In the genomic region with DNA sequence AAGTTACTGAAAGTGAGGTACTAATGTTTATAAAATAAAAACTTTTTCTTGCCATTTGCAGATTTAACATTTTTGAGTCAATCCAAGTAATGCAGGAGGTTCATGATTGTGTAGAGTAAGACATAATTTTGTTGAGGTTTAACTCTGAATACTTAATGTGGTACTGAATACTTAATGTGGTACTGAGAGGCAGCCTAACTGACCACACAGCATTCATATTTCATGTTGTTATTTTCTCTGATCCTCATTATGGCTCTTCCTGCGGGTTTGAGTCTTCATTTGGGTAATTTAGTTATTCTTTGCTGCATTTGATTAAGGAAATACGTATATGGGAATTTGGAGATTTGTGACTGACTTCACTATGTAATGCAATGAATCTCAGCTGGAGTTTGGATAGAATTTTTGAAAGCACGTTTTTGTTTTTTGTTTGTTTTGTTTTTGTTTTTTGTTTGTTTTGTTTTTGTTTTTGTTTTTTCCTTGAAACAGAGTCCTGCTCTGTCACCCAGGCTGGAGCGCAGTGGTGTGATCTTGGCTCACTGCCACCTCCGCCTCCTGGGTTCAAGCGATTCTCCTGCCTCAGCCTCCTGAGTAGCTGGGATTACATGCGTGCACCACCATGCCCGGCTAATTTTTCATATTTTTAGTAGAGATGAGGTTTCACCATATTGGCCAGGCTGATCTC, we compare ENCODE assay signal across 16 cellular contexts. TPM values are rescaled to one million over a fixed set of nuclear protein-coding genes. Genes with fewer than 3 reads are reported as not detected.
DNase-seq lines count a peak whose midpoint lies in the region; ATAC-seq, FAIRE-seq and TF ChIP-seq lines count a peak whose summit lies in the region.
"Had no signal": no experiment of that assay in that cellular context is flagged by ENCODE, and none has a peak within 500 bp of the region (broad histone marks: within the 10 kb centered on the region; RNA-seq: fewer than 3 reads in every experiment).

No MANE protein-coding gene starts in this region.

- no peak for TF ChIP-seq RAD21 in K562 (CRISPR knock-in tag; conservative IDR thresholded peaks at IDR 0.05 in 1 of 2, IDR thresholded peaks at IDR 0.05 in 1 of 2)

- peaks cover 97% of the 10 kb centered on the region for H3K79me2 ChIP-seq in K562 (ENCODE audit: control insufficient read depth, insufficient read depth, low read length)
- H3K79me2 ChIP-seq in osteoblast (ENCODE audit: insufficient read depth, low read length), result peaks cover 94% of the 10 kb centered on the region

- H4K20me1 ChIP-seq in K562 (replicated peaks; ENCODE audit: control insufficient read depth, insufficient read depth, low read length), result peaks cover 38% of the 10 kb centered on the region
- peaks cover 40% of the 10 kb centered on the region for H4K20me1 ChIP-seq in osteoblast (ENCODE audit: insufficient read depth, low read length)

- no peak for DNase-seq in T-helper 1 cell
- no peak for DNase-seq in MG63
- DNase-seq in K562 (ENCODE audit: extremely low read depth in 1 of 4, low spot score in 3 of 4), result no peak
- DNase-seq in osteoblast (ENCODE audit: insufficient read length, low spot score, missing footprints), result no peak
- no peak for DNase-seq in upper lobe of left lung
- no peak for DNase-seq in NCI-H2029 (lab: John Stamatoyannopoulos, UW)
- no peak for DNase-seq in testis
- DNase-seq: 8988T; amygdala; effector memory CD4-positive, alpha-beta T cell; KBM-7; mucosa of descending colon; NCI-H2227 treated with DMSO at 0.1 percent for 48 hours; RPMI8226 had no signal

- peak overlapping the region; percentile 89 for H3K4me2 ChIP-seq in K562 (ENCODE audit: insufficient read depth, low read length)
- peak overlapping the region; percentile 52 for H3K4me2 ChIP-seq in osteoblast (ENCODE audit: insufficient read depth, low read length)

- no peak for FAIRE-seq in K562 (lab: Jason Lieb, UNC)

- no peak overlapping the region; the same call in 2 of the 3 replicates for H3K27ac ChIP-seq in K562 (ENCODE audit: extremely low read depth, low read depth, low read length)
- no peak overlapping the region for H3K27ac ChIP-seq in osteoblast (ENCODE audit: low read depth, low read length)
- no peak overlapping the region for H3K27ac ChIP-seq in upper lobe of left lung
- no peak overlapping the region for H3K27ac ChIP-seq in testis

- H3K4me3 Mint-ChIP-seq in T-helper 1 cell treated with Interleukin-12 subunit alpha and Interleukin-12 subunit beta and Interleukin-4 antibody, amounts not matched to agents 30 μg/mL and 1 μg/mL, for 36 hours, result peak overlapping the region; percentile 75

- intact Hi-C loops in K562 (cut with micrococcal nuclease), result loop anchor here (10.0 kb wide), 2 partner anchors 127 to 243 kb away; a partner anchor contains a TSS
- intact Hi-C loops in testis (cut with DNase I; ENCODE audit: low total_unique reads), result loop anchor here (10.0 kb wide), 1 partner anchor 127 kb away; no protein-coding TSS in a partner anchor

- peak overlapping the region in 1 of 2 experiments; percentile 90; a peak in 3 of 4 replicates for H3K9ac ChIP-seq in K562 (ENCODE audit: insufficient read depth in 1 of 2, low read depth in 2 of 2, low read length in 2 of 2)

- in situ Hi-C loops in K562 (cut with MboI), result no loop called here

- WGBS in K562 (ENCODE audit: insufficient coverage, low coverage, missing lambda C conversion rate), result 51% methylated on average over 8 of the region's 8 CpGs
- 80 to 83% methylated on average over 8 of the region's 8 CpGs for WGBS in upper lobe of left lung, 2 donors
- 67 to 73% methylated on average over 8 of the region's 8 CpGs for WGBS in testis, 2 donors

- no peaks in the 10 kb centered on the region for H3K9me1 ChIP-seq in K562 (ENCODE audit: control insufficient read depth, insufficient read depth, low read length)

- H3K27me3 ChIP-seq in MG63 (no peaks in the 10 kb centered on the region), K562 (ENCODE audit: control insufficient read depth in 2 of 2, insufficient read depth in 2 of 2, low read length in 2 of 2) (no peaks in the 10 kb centered on the region), osteoblast (ENCODE audit: insufficient read depth, low read length) (no peaks in the 10 kb centered on the region), upper lobe of left lung (no peaks in the 10 kb centered on the region), testis (no peaks in the 10 kb centered on the region)

- peak overlapping the region; percentile 12 for H3K27ac Mint-ChIP-seq in T-helper 1 cell treated with Interleukin-12 subunit alpha and Interleukin-12 subunit beta and Interleukin-4 antibody, amounts not matched to agents 30 μg/mL and 1 μg/mL, for 36 hours

- peaks cover 33% of the 10 kb centered on the region for H3K4me1 Mint-ChIP-seq in T-helper 1 cell treated with Interleukin-12 subunit alpha and Interleukin-12 subunit beta and Interleukin-4 antibody, amounts not matched to agents 30 μg/mL and 1 μg/mL, for 36 hours (ENCODE audit: low read depth)

- CTCF ChIA-PET in K562 (lab: Yijun Ruan, JAX; ENCODE audit: low intra/inter-chr PET ratio), result interaction anchor here (0.6 kb wide), 1 partner anchor 125 kb away, joined by 5 read pairs; no protein-coding TSS in a partner anchor

- no peaks in the 10 kb centered on the region for H3K27me3 Mint-ChIP-seq in T-helper 1 cell treated with Interleukin-12 subunit alpha and Interleukin-12 subunit beta and Interleukin-4 antibody, amounts not matched to agents 30 μg/mL and 1 μg/mL, for 36 hours (ENCODE audit: low read depth)

- no peak for ATAC-seq in K562
- no peak for ATAC-seq in upper lobe of left lung (ENCODE audit: low FRiP score in 2 of 2)
- ATAC-seq: mucosa of descending colon had no signal

- peaks cover 59% of the 10 kb centered on the region for H3K36me3 ChIP-seq in MG63
- H3K36me3 ChIP-seq in K562 (ENCODE audit: control insufficient read depth, insufficient read depth, low read length), result peaks cover 71% of the 10 kb centered on the region
- H3K36me3 ChIP-seq in osteoblast (ENCODE audit: insufficient read depth, low read length), result peaks cover 57% of the 10 kb centered on the region
- peaks cover 34 to 66% (median 43%) of the 10 kb centered on the region in 4 donors for H3K36me3 ChIP-seq in upper lobe of left lung
- no peaks in the 10 kb centered on the region for H3K36me3 ChIP-seq in testis (ENCODE audit: low read depth, missing control alignments)

- peaks cover 57% of the 10 kb centered on the region for H3K36me3 Mint-ChIP-seq in T-helper 1 cell treated with Interleukin-12 subunit alpha and Interleukin-12 subunit beta and Interleukin-4 antibody, amounts not matched to agents 30 μg/mL and 1 μg/mL, for 36 hours (ENCODE audit: low read depth)

- H2AFZ ChIP-seq in K562 (ENCODE audit: low read depth, low read length) (no peak overlapping the region), osteoblast (ENCODE audit: low read length) (no peak overlapping the region)

- BruUV-seq in K562 (replicated peaks; lab: Mats Ljungman, UMichigan), result no TSS peak

- H3K9me3 ChIP-seq in MG63 (no peaks in the 10 kb centered on the region), K562 (replicated peaks; ENCODE audit: control insufficient read depth, insufficient read depth, low read depth, low read length) (no peaks in the 10 kb centered on the region), osteoblast (ENCODE audit: low read depth, low read length) (no peaks in the 10 kb centered on the region), upper lobe of left lung (no peaks in the 10 kb centered on the region), testis (no peaks in the 10 kb centered on the region)
- H3K9me3 ChIP-seq: mucosa of descending colon had no signal

- H3K4me3 ChIP-seq in MG63, result peak overlapping the region; percentile 79
- peak overlapping the region; percentile 75; the same call in 1 of the 2 replicates for H3K4me3 ChIP-seq in K562
- peak overlapping the region; percentile 27 for H3K4me3 ChIP-seq in osteoblast (ENCODE audit: insufficient read depth, low read length)
- no peak overlapping the region for H3K4me3 ChIP-seq in upper lobe of left lung
- H3K4me3 ChIP-seq in testis, result no peak overlapping the region
- H3K4me3 ChIP-seq: mucosa of descending colon, smooth muscle cell had no signal

- peaks cover 2 to 6% of the 10 kb centered on the region in 2 experiments; a peak in 4 of 5 replicates for H3K4me1 ChIP-seq in K562 (replicated peaks in 1 of 2; ENCODE audit: control insufficient read depth in 2 of 2, insufficient read depth in 2 of 2, low read length in 2 of 2)
- peaks cover 40% of the 10 kb centered on the region for H3K4me1 ChIP-seq in osteoblast (ENCODE audit: insufficient read depth, low read length)
- peaks cover 31 to 45% (median 35%) of the 10 kb centered on the region in 4 donors for H3K4me1 ChIP-seq in upper lobe of left lung
- H3K4me1 ChIP-seq in testis, result peaks cover 6% of the 10 kb centered on the region

- no peak for TF ChIP-seq CTCF in K562 (IDR thresholded peaks at IDR 0.05 in 2 of 3, conservative IDR thresholded peaks at IDR 0.05 in 1 of 3; ENCODE audit: insufficient read depth in 2 of 3, low read depth in 1 of 3, low read length in 3 of 3)
- TF ChIP-seq CTCF in osteoblast (IDR thresholded peaks at IDR 0.05; ENCODE audit: extremely low read depth, low read depth, low read length), result no peak
- no peak for TF ChIP-seq CTCF in upper lobe of left lung (IDR thresholded peaks at IDR 0.05)
- TF ChIP-seq CTCF in testis (IDR thresholded peaks at IDR 0.05), result no peak

- no peak for TF ChIP-seq POLR2A in K562 (conservative IDR thresholded peaks at IDR 0.05)
- no peak for TF ChIP-seq POLR2A in upper lobe of left lung (IDR thresholded peaks at IDR 0.05)
- TF ChIP-seq POLR2A in testis (IDR thresholded peaks at IDR 0.05), result no peak

- POLR2A ChIA-PET in K562 (lab: Yijun Ruan, JAX), result interaction anchor here (1.0 kb wide), 1 partner anchor 26 kb away, joined by 4 read pairs; no protein-coding TSS in a partner anchor

- no peaks in the 10 kb centered on the region for H3K9me3 Mint-ChIP-seq in T-helper 1 cell treated with Interleukin-12 subunit alpha and Interleukin-12 subunit beta and Interleukin-4 antibody, amounts not matched to agents 30 μg/mL and 1 μg/mL, for 36 hours

- TF ChIP-seq EP300 in K562 (IDR thresholded peaks at IDR 0.05; ENCODE audit: low read length) (no peak), upper lobe of left lung (IDR thresholded peaks at IDR 0.05) (no peak)

RNA-seq across cellular contexts. Expression of a gene that starts 3.8 kb away (rescaled TPM):
- 23.0 and 35.7 TPM in 2 replicates for total RNA-seq in MG63 (2014; rRNA removed; shearing (Covaris generic); ENCODE audit: low replicate concordance)
- total RNA-seq in K562 (2011; cell fraction: chromatin; rRNA removed; ENCODE audit: low replicate concordance), result 616 and 628 TPM in 2 replicates
- 207 and 261 TPM in 2 replicates for total RNA-seq in K562 (2011; cell fraction: nucleolus; rRNA removed)
- total RNA-seq in K562 (2011; cell fraction: nucleoplasm; rRNA removed), result 272 and 275 TPM in 2 replicates
- total RNA-seq in K562 (2014; rRNA removed) (98.9 and 208 TPM in 2 replicates), K562 (2014; rRNA removed; fragmentation: Illumina TruSeq; extraction: Trizol) (221 and 275 TPM in 2 replicates), K562 (2015; rRNA removed; fragmentation: Illumina TruSeq; extraction: Trizol) (252 and 265 TPM in 2 replicates), K562 (2021) (513 and 546 TPM in 2 replicates), osteoblast (123 and 142 TPM in 2 replicates), upper lobe of left lung (100 to 1,000 TPM in 3 of 6 donors, 10 to 100 TPM in 3; 63.9 to 168 (median 105) TPM), testis (100 to 1,000 TPM; 143 to 181 TPM)
- polyA plus RNA-seq in K562 (2011; rRNA removed) (172 and 248 TPM in 2 replicates), K562 (2014; fragmentation: Illumina TruSeq; extraction: Trizol) (349 and 430 TPM in 2 replicates), K562 (2014; fragmentation: Nextera tagmentation; extraction: Ambion mirVana) (100 to 1,000 TPM; 209 to 414 TPM), K562 (2014; rRNA removed) (103 and 105 TPM in 2 replicates), testis (ENCODE audit: insufficient read depth, low read depth, low replicate concordance) (134 TPM)
- 249 and 266 TPM in 2 replicates for polyA plus RNA-seq in K562 (2011; cell fraction: cytosol; rRNA removed)
- 317 and 410 TPM in 2 replicates for polyA plus RNA-seq in K562 (2011; cell fraction: nucleus; rRNA removed)
- 179 and 231 TPM in 2 replicates for polyA plus RNA-seq in K562 (2012)
- polyA minus RNA-seq in K562 (2011; rRNA and poly(A)+ RNA removed), result 327 and 380 TPM in 2 replicates
- polyA minus RNA-seq in K562 (2011; cell fraction: cytosol; rRNA and poly(A)+ RNA removed), result 234 and 252 TPM in 2 replicates
- polyA minus RNA-seq in K562 (2011; cell fraction: nucleus; rRNA and poly(A)+ RNA removed), result 101 and 174 TPM in 2 replicates

RNA-seq across cellular contexts. Expression of a gene that starts 4.1 kb away (rescaled TPM):
- 48.5 and 61.4 TPM in 2 replicates for total RNA-seq in MG63 (2014; rRNA removed; shearing (Covaris generic); ENCODE audit: low replicate concordance)
- 128 and 175 TPM in 2 replicates for total RNA-seq in K562 (2011; cell fraction: chromatin; rRNA removed; ENCODE audit: low replicate concordance)
- total RNA-seq in K562 (2011; cell fraction: nucleolus; rRNA removed), result 70.0 and 73.4 TPM in 2 replicates
- 87.9 and 95.3 TPM in 2 replicates for total RNA-seq in K562 (2011; cell fraction: nucleoplasm; rRNA removed)
- 43.2 and 59.0 TPM in 2 replicates for total RNA-seq in K562 (2014; rRNA removed)
- 39.5 and 44.4 TPM in 2 replicates for total RNA-seq in K562 (2014; rRNA removed; fragmentation: Illumina TruSeq; extraction: Trizol)
- 41.2 and 42.6 TPM in 2 replicates for total RNA-seq in K562 (2015; rRNA removed; fragmentation: Illumina TruSeq; extraction: Trizol)
- total RNA-seq in K562 (2021), result 66.7 and 69.8 TPM in 2 replicates
- polyA plus RNA-seq in K562 (2011; rRNA removed), result 69.2 and 73.9 TPM in 2 replicates
- polyA plus RNA-seq in K562 (2011; cell fraction: cytosol; rRNA removed), result 55.1 and 86.3 TPM in 2 replicates
- 150 and 164 TPM in 2 replicates for polyA plus RNA-seq in K562 (2011; cell fraction: nucleus; rRNA removed)
- polyA plus RNA-seq in K562 (2012), result 61.8 and 77.6 TPM in 2 replicates
- polyA plus RNA-seq in K562 (2014; fragmentation: Illumina TruSeq; extraction: Trizol), result 44.2 and 48.9 TPM in 2 replicates
- 10 to 100 TPM; 13.7 to 37.4 TPM for polyA plus RNA-seq in K562 (2014; fragmentation: Nextera tagmentation; extraction: Ambion mirVana)
- polyA plus RNA-seq in K562 (2014; rRNA removed), result 49.1 and 55.9 TPM in 2 replicates
- 67.7 and 72.4 TPM in 2 replicates for polyA minus RNA-seq in K562 (2011; rRNA and poly(A)+ RNA removed)
- polyA minus RNA-seq in K562 (2011; cell fraction: cytosol; rRNA and poly(A)+ RNA removed), result 30.7 and 31.3 TPM in 2 replicates
- 27.5 and 41.7 TPM in 2 replicates for polyA minus RNA-seq in K562 (2011; cell fraction: nucleus; rRNA and poly(A)+ RNA removed)
- 51.3 and 61.5 TPM in 2 replicates for total RNA-seq in osteoblast
- total RNA-seq in upper lobe of left lung, result 100 to 1,000 TPM in 1 of 6 donors, 10 to 100 TPM in 5; 35.0 to 111 (median 59.6) TPM
- 10 to 100 TPM; 85.2 to 85.9 TPM for total RNA-seq in testis
- polyA plus RNA-seq in testis (ENCODE audit: insufficient read depth, low read depth, low replicate concordance), result 65.9 TPM

Comparison
In these comparisons a context has a peak if more than half of its experiments do, and no peak if none do; other contexts are left out.
1. H3K4me3 ChIP-seq: peak in MG63 (single experiment), K562 (single experiment) and osteoblast (single experiment); none in upper lobe of left lung (0 of 4) and testis (0 of 2).